In genomic region chr7:134814730-134815364, GRCh38 we compare ENCODE assay signal across 25 cellular contexts. TPM values are rescaled to one million over a fixed set of nuclear protein-coding genes. Genes with fewer than 3 reads are reported as not detected.
A peak's percentile ranks its signal among the peaks of the same experiment; 100 is the strongest.
DNase-seq lines count a peak whose midpoint lies in the region; ATAC-seq, FAIRE-seq and TF ChIP-seq lines count a peak whose summit lies in the region.
"Had no signal": no experiment of that assay in that cellular context is flagged by ENCODE, and none has a peak within 500 bp of the region (broad histone marks: within the 10 kb centered on the region; RNA-seq: fewer than 3 reads in every experiment).

No MANE protein-coding gene starts in this region.

- no peak overlapping the region for H2AFZ ChIP-seq in K562 (ENCODE audit: low read depth, low read length)

- no peak for FAIRE-seq in K562 (lab: Jason Lieb, UNC)

- no peak for DNase-seq in K562 (ENCODE audit: extremely low read depth in 1 of 4, low spot score in 3 of 4)
- no peak for DNase-seq in esophagus muscularis mucosa (ENCODE audit: extremely low spot score)
- DNase-seq in central memory CD4-positive, alpha-beta T cell: no peak
- no peak for DNase-seq in AG08396 (ENCODE audit: low spot score)
- no peak for DNase-seq in COLO829 (ENCODE audit: low spot score)
- DNase-seq: activated CD4-positive, alpha-beta T cell treated with anti-CD3 and anti-CD28 coated beads for 36 hours; activated naive CD4-positive, alpha-beta T cell treated with Interleukin-2 at 50 U/mL for 16 hours; activated T-cell treated with anti-CD3 and anti-CD28 coated beads, Interleukin-2, amount 50 U/mL, for 48 hours; adrenal gland; foreskin fibroblast; mucosa of descending colon; NCI-H1105 treated with DMSO at 0.1 percent for 48 hours; NCI-H2081 treated with DMSO at 0.1 percent for 48 hours; NCI-H446; stimulated activated CD4-positive, alpha-beta T cell treated with anti-CD3 and anti-CD28 coated beads, Interleukin-12 subunit alpha, Interleukin-12 subunit beta, amount 100 ng/mL, for 4 hours; stimulated activated CD4-positive, alpha-beta T cell treated with anti-CD3 and anti-CD28 coated beads, Interleukin-4, amount 100 ng/mL, for 24 hours; stimulated activated naive B cell treated with anti-CD40 and anti-IgM and Interleukin-4, amounts not matched to agents 10 μg/mL and 1 μg/mL and 100 μg/mL, for 72 hours; testis had no signal

- no peak for TF ChIP-seq CTCF in K562 (IDR thresholded peaks at IDR 0.05 in 2 of 3, conservative IDR thresholded peaks at IDR 0.05 in 1 of 3; ENCODE audit: insufficient read depth in 2 of 3, low read depth in 1 of 3, low read length in 3 of 3)
- no peak for TF ChIP-seq CTCF in esophagus muscularis mucosa (IDR thresholded peaks at IDR 0.05)

- no peak overlapping the region for H3K4me2 ChIP-seq in K562 (ENCODE audit: insufficient read depth, low read length)

- H3K9me3 ChIP-seq in K562 (replicated peaks; ENCODE audit: control insufficient read depth, insufficient read depth, low read depth, low read length) (no peaks in the 10 kb centered on the region), esophagus muscularis mucosa (no peaks in the 10 kb centered on the region), muscle layer of duodenum (ENCODE audit: control insufficient read depth in 1 of 2, low read length in 2 of 2) (no peaks in the 10 kb centered on the region), stomach smooth muscle (ENCODE audit: control insufficient read depth in 2 of 2, low read length in 2 of 2) (no peaks in the 10 kb centered on the region)
- H3K9me3 ChIP-seq: adrenal gland, mucosa of descending colon, neutrophil, testis had no signal

- CTCF ChIA-PET in K562 (lab: Yijun Ruan, JAX; ENCODE audit: low intra/inter-chr PET ratio): no interaction called here

- H3K4me1 ChIP-seq in K562 (replicated peaks in 1 of 2; ENCODE audit: control insufficient read depth in 2 of 2, insufficient read depth in 2 of 2, low read length in 2 of 2): no peaks in the 10 kb centered on the region
- peaks cover 66 to 95% (median 86%) of the 10 kb centered on the region in 4 donors for H3K4me1 ChIP-seq in esophagus muscularis mucosa
- peaks cover 15 to 42% of the 10 kb centered on the region in 2 donors for H3K4me1 ChIP-seq in muscle layer of duodenum (ENCODE audit: control insufficient read depth in 1 of 2, insufficient read depth in 2 of 2, low read length in 2 of 2)
- peaks cover 28% of the 10 kb centered on the region for H3K4me1 ChIP-seq in stomach smooth muscle (ENCODE audit: control insufficient read depth, insufficient read depth, low read length)
- H3K4me1 ChIP-seq: adrenal gland had no signal

- no peaks in the 10 kb centered on the region for H3K9me1 ChIP-seq in K562 (ENCODE audit: control insufficient read depth, insufficient read depth, low read length)

- H3K36me3 ChIP-seq in K562 (ENCODE audit: control insufficient read depth, insufficient read depth, low read length): no peaks in the 10 kb centered on the region
- peaks cover 0 to 20% (median 13%) of the 10 kb centered on the region in 4 donors for H3K36me3 ChIP-seq in esophagus muscularis mucosa
- peaks cover 0 to 11% of the 10 kb centered on the region in 2 donors for H3K36me3 ChIP-seq in muscle layer of duodenum (ENCODE audit: control insufficient read depth in 1 of 2, insufficient read depth in 2 of 2, low read length in 2 of 2)
- peaks cover 13 to 18% of the 10 kb centered on the region in 2 donors for H3K36me3 ChIP-seq in stomach smooth muscle (ENCODE audit: control insufficient read depth in 2 of 2, insufficient read depth in 2 of 2, low read length in 2 of 2)
- H3K36me3 ChIP-seq: adrenal gland, cardiac muscle cell, neutrophil had no signal

- H3K4me3 ChIP-seq in K562: no peak overlapping the region
- no peak overlapping the region for H3K4me3 ChIP-seq in esophagus muscularis mucosa
- H3K4me3 ChIP-seq in muscle layer of duodenum (ENCODE audit: low read depth in 1 of 2, low read length in 2 of 2): no peak overlapping the region
- H3K4me3 ChIP-seq in stomach smooth muscle (ENCODE audit: low read length in 2 of 2): no peak overlapping the region
- H3K4me3 ChIP-seq: adrenal gland, cardiac muscle cell, mucosa of descending colon, testis had no signal

- H3K27me3 ChIP-seq in K562 (ENCODE audit: control insufficient read depth in 2 of 2, insufficient read depth in 2 of 2, low read length in 2 of 2) (peaks cover 0 to 4% of the 10 kb centered on the region in 2 experiments; a peak in 1 of 5 replicates), esophagus muscularis mucosa (no peaks in the 10 kb centered on the region), muscle layer of duodenum (ENCODE audit: low read depth, low read length) (no peaks in the 10 kb centered on the region), stomach smooth muscle (ENCODE audit: control insufficient read depth in 1 of 2, insufficient read depth in 2 of 2, low read length in 2 of 2) (no peaks in the 10 kb centered on the region)
- H3K27me3 ChIP-seq: adrenal gland, cardiac muscle cell, neutrophil, testis had no signal

- no peak for TF ChIP-seq RAD21 in K562 (CRISPR knock-in tag; conservative IDR thresholded peaks at IDR 0.05 in 1 of 2, IDR thresholded peaks at IDR 0.05 in 1 of 2)

- no TSS peak for BruUV-seq in K562 (replicated peaks; lab: Mats Ljungman, UMichigan)

- WGBS in K562 (ENCODE audit: insufficient coverage, low coverage, missing lambda C conversion rate): 1% methylated on average over 4 of the region's 4 CpGs
- 91% methylated on average over 4 of the region's 4 CpGs for whole genome bisulfite sequencing in esophagus muscularis mucosa

- no peak overlapping the region for H3K27ac ChIP-seq in K562 (ENCODE audit: extremely low read depth, low read depth, low read length)
- peak overlapping the region; percentile 53 to 71 (median 60) for H3K27ac ChIP-seq in esophagus muscularis mucosa (replicated peaks in 1 of 4)
- H3K27ac ChIP-seq in muscle layer of duodenum (ENCODE audit: low read length): peak overlapping the region; percentile 42
- H3K27ac ChIP-seq in stomach smooth muscle (ENCODE audit: low read length): peak overlapping the region; percentile 58
- H3K27ac ChIP-seq: C4-2B, cardiac muscle cell, neutrophil had no signal

- POLR2A ChIA-PET in K562 (lab: Yijun Ruan, JAX): interaction anchor here (0.8 to 1.7 kb wide), 2 partner anchors 12 to 14 kb away, joined by 4 read pairs; no protein-coding TSS in a partner anchor

- no peaks in the 10 kb centered on the region for H3K79me2 ChIP-seq in K562 (ENCODE audit: control insufficient read depth, insufficient read depth, low read length)

- H4K20me1 ChIP-seq in K562 (replicated peaks; ENCODE audit: control insufficient read depth, insufficient read depth, low read length): no peaks in the 10 kb centered on the region

- ATAC-seq in K562 (no peak), HG03097 (IDR thresholded peaks at IDR 0.05; ENCODE audit: low FRiP score, unreplicated experiment) (no peak)
- ATAC-seq: activated CD4-positive, alpha-beta T cell treated with anti-CD3 and anti-CD28 coated beads for 36 hours; mucosa of descending colon; SK-N-SH treated with all-trans-retinoic acid at 6 μM for 48 hours; stimulated activated naive B cell treated with anti-CD40 and anti-IgM and Interleukin-4, amounts not matched to agents 10 μg/mL and 1 μg/mL and 100 μg/mL, for 72 hours had no signal

- in situ Hi-C loops in K562 (cut with MboI): no loop called here

- H3K9ac ChIP-seq in K562 (ENCODE audit: insufficient read depth in 1 of 2, low read depth in 2 of 2, low read length in 2 of 2) (no peak overlapping the region), stomach smooth muscle (ENCODE audit: low read length in 2 of 2) (no peak overlapping the region)

- TF ChIP-seq EP300 in K562 (IDR thresholded peaks at IDR 0.05; ENCODE audit: low read length) (no peak), esophagus muscularis mucosa (IDR thresholded peaks at IDR 0.05) (no peak)

- TF ChIP-seq POLR2A in K562 (conservative IDR thresholded peaks at IDR 0.05) (no peak), esophagus muscularis mucosa (IDR thresholded peaks at IDR 0.05; ENCODE audit: low read depth) (no peak)

- intact Hi-C loops in K562 (cut with micrococcal nuclease): no loop called here
- intact Hi-C loops in esophagus muscularis mucosa (cut with DNase I): no loop called here

TF ChIP-seq in K562, 482 proteins besides CTCF, POLR2A, EP300 and RAD21 (continues in another document):
- no peak for TF ChIP-seq CTCFL (IDR thresholded peaks at IDR 0.05; ENCODE audit: borderline replicate concordance, insufficient read depth, low read depth, low read length, poor library complexity, severe bottlenecking)

RNA-seq across cellular contexts. Expression of gene CALD1, which starts 35.4 kb away (rescaled TPM):
- total RNA-seq in K562 (2011; cell fraction: chromatin; rRNA removed; ENCODE audit: low replicate concordance): 0.65 TPM in 1 of 2 replicates, not detected in the other
- total RNA-seq in K562 (2011; cell fraction: nucleolus; rRNA removed): not detected in 2 replicates
- not detected in 2 replicates for total RNA-seq in K562 (2011; cell fraction: nucleoplasm; rRNA removed)
- total RNA-seq in K562 (2014; rRNA removed): not detected in 2 replicates
- total RNA-seq in K562 (2014; rRNA removed; fragmentation: Illumina TruSeq; extraction: Trizol): not detected in 2 replicates
- not detected in 2 replicates for total RNA-seq in K562 (2015; rRNA removed; fragmentation: Illumina TruSeq; extraction: Trizol)
- 0.40 and 0.89 TPM in 2 replicates for total RNA-seq in K562 (2021)
- polyA plus RNA-seq in K562 (2011; rRNA removed): not detected in 2 replicates
- polyA plus RNA-seq in K562 (2011; cell fraction: cytosol; rRNA removed): 0.06 and 0.18 TPM in 2 replicates
- polyA plus RNA-seq in K562 (2011; cell fraction: nucleus; rRNA removed): not detected in 2 replicates
- polyA plus RNA-seq in K562 (2012): 0.07 TPM in 1 of 2 replicates, not detected in the other
- not detected in 2 replicates for polyA plus RNA-seq in K562 (2014; fragmentation: Illumina TruSeq; extraction: Trizol)
- polyA plus RNA-seq in K562 (2014; fragmentation: Nextera tagmentation; extraction: Ambion mirVana): not detected
- not detected in 2 replicates for polyA plus RNA-seq in K562 (2014; rRNA removed)
- polyA minus RNA-seq in K562 (2011; rRNA and poly(A)+ RNA removed): 0.04 TPM in 1 of 2 replicates, not detected in the other
- 4.7 TPM in 1 of 2 replicates, not detected in the other for polyA minus RNA-seq in K562 (2011; cell fraction: cytosol; rRNA and poly(A)+ RNA removed)
- 0.40 TPM in 1 of 2 replicates, not detected in the other for polyA minus RNA-seq in K562 (2011; cell fraction: nucleus; rRNA and poly(A)+ RNA removed)
- 1,000 to 10,000 TPM; 2,057 to 3,140 (median 2,687) TPM for total RNA-seq in esophagus muscularis mucosa

Comparison
In these comparisons a context has a peak if more than half of its experiments do, and no peak if none do; other contexts are left out.
1. RNA of gene CALD1, which starts 35.4 kb away (total RNA-seq): 2,057 to 3,140 TPM in esophagus muscularis mucosa; 0.40 to 0.89 TPM in K562; every median in the first group is over 1,000 times any median in the second.